In genomic region chr7:20647908-20648776, GRCh38 we compare ENCODE assay signal across 9 cellular contexts. TPM values are rescaled to one million over a fixed set of nuclear protein-coding genes. Genes with fewer than 3 reads are reported as not detected.
DNase-seq lines count a peak whose midpoint lies in the region; ATAC-seq, FAIRE-seq and TF ChIP-seq lines count a peak whose summit lies in the region.
"Had no signal": no experiment of that assay in that cellular context is flagged by ENCODE, and none has a peak within 500 bp of the region (broad histone marks: within the 10 kb centered on the region; RNA-seq: fewer than 3 reads in every experiment).

No MANE protein-coding gene starts in this region.

- ATAC-seq in GM21529 (IDR thresholded peaks at IDR 0.05; ENCODE audit: unreplicated experiment): peak; percentile 76
- no peak for ATAC-seq in HG03469 (IDR thresholded peaks at IDR 0.05; ENCODE audit: unreplicated experiment)
- ATAC-seq in GM18520 (IDR thresholded peaks at IDR 0.05; ENCODE audit: unreplicated experiment): no peak
- no peak for ATAC-seq in GM21381 (IDR thresholded peaks at IDR 0.05; ENCODE audit: unreplicated experiment)
- ATAC-seq: mucosa of descending colon had no signal

- H3K9me3 ChIP-seq in endothelial cell of umbilical vein (replicated peaks; ENCODE audit: control insufficient read depth, insufficient read depth, low read length): no peaks in the 10 kb centered on the region
- no peaks in the 10 kb centered on the region for H3K9me3 ChIP-seq in CD8-positive, alpha-beta memory T cell (ENCODE audit: low read length)
- H3K9me3 ChIP-seq: mucosa of descending colon had no signal

- H3K36me3 ChIP-seq in endothelial cell of umbilical vein (ENCODE audit: control insufficient read depth in 2 of 2, extremely low read depth in 1 of 2, insufficient read depth in 2 of 2, low read length in 2 of 2): no peaks in the 10 kb centered on the region
- H3K36me3 ChIP-seq in CD8-positive, alpha-beta memory T cell (ENCODE audit: insufficient read depth, low read length): no peaks in the 10 kb centered on the region

- no peaks in the 10 kb centered on the region for H3K4me1 Mint-ChIP-seq in CD8-positive, alpha-beta memory T cell

- H4K20me1 ChIP-seq in endothelial cell of umbilical vein (replicated peaks; ENCODE audit: control insufficient read depth, extremely low read depth, insufficient read depth, low read length): no peaks in the 10 kb centered on the region

- peaks cover 0 to 4% of the 10 kb centered on the region in 2 experiments for H3K27me3 ChIP-seq in endothelial cell of umbilical vein (ENCODE audit: control insufficient read depth in 2 of 2, insufficient read depth in 2 of 2, low read length in 2 of 2)
- no peaks in the 10 kb centered on the region for H3K27me3 ChIP-seq in CD8-positive, alpha-beta memory T cell (ENCODE audit: insufficient read depth, low read length, poor library complexity, severe bottlenecking)

- CTCF ChIA-PET in endothelial cell of umbilical vein (lab: Charles Lee): interaction anchor here (0.6 to 12.2 kb wide), 21 partner anchors 9 to 1526 kb away, joined by 3 to 341 read pairs (median 4); partner anchors contain the start of genes ITGB8 and POLR1F
- CTCF ChIA-PET in CD8-positive, alpha-beta memory T cell (lab: Charles Lee): no interaction called here

- DNase-seq in DMS153 treated with DMSO at 0.1 percent for 48 hours (lab: John Stamatoyannopoulos, UW; ENCODE audit: unreplicated experiment): peak; percentile 58
- peak; percentile 36 for DNase-seq in NCI-H2227 treated with DMSO at 0.1 percent for 48 hours (lab: John Stamatoyannopoulos, UW)
- DNase-seq in endothelial cell of umbilical vein (ENCODE audit: low read depth, low spot score): peak; percentile 64
- DNase-seq in CD8-positive, alpha-beta memory T cell: no peak

- no peak overlapping the region for H3K27ac Mint-ChIP-seq in CD8-positive, alpha-beta memory T cell

- H3K79me2 ChIP-seq in endothelial cell of umbilical vein (ENCODE audit: control insufficient read depth, insufficient read depth, low read length): no peaks in the 10 kb centered on the region

- no peak overlapping the region for H3K4me2 ChIP-seq in endothelial cell of umbilical vein (ENCODE audit: insufficient read depth, low read length)

- H3K4me3 Mint-ChIP-seq in CD8-positive, alpha-beta memory T cell: no peak overlapping the region

- H3K9ac ChIP-seq in endothelial cell of umbilical vein (replicated peaks; ENCODE audit: extremely low read depth, insufficient read depth, low read length): no peak overlapping the region

- H3K36me3 Mint-ChIP-seq in CD8-positive, alpha-beta memory T cell: no peaks in the 10 kb centered on the region

- no peaks in the 10 kb centered on the region for H3K27me3 Mint-ChIP-seq in CD8-positive, alpha-beta memory T cell

- H2AFZ ChIP-seq in endothelial cell of umbilical vein (ENCODE audit: low read depth, low read length): no peak overlapping the region

- no TSS peak for BruUV-seq in endothelial cell of umbilical vein (replicated peaks; lab: Mats Ljungman, UMichigan)

- TF ChIP-seq POLR2A in endothelial cell of umbilical vein (IDR thresholded peaks at IDR 0.05; ENCODE audit: low read depth, low read length): no peak

- no peak overlapping the region for H3K4me3 ChIP-seq in endothelial cell of umbilical vein (replicated peaks in 1 of 3; ENCODE audit: insufficient read depth in 1 of 3, low read depth in 1 of 3, low read length in 3 of 3)
- no peak overlapping the region for H3K4me3 ChIP-seq in CD8-positive, alpha-beta memory T cell (ENCODE audit: low read length)
- H3K4me3 ChIP-seq: mucosa of descending colon had no signal

- no peaks in the 10 kb centered on the region for H3K4me1 ChIP-seq in endothelial cell of umbilical vein (ENCODE audit: control insufficient read depth, extremely low read depth, insufficient read depth, low read length)
- no peaks in the 10 kb centered on the region for H3K4me1 ChIP-seq in CD8-positive, alpha-beta memory T cell (ENCODE audit: insufficient read depth, low read length)

- H3K27ac ChIP-seq in endothelial cell of umbilical vein (ENCODE audit: insufficient read depth, low read depth, low read length): no peak overlapping the region
- no peak overlapping the region for H3K27ac ChIP-seq in CD8-positive, alpha-beta memory T cell (ENCODE audit: low read depth, low read length)

- FAIRE-seq in endothelial cell of umbilical vein (lab: Jason Lieb, UNC): peak; percentile 57

- POLR2A ChIA-PET in endothelial cell of umbilical vein (lab: Charles Lee): no interaction called here
- POLR2A ChIA-PET in CD8-positive, alpha-beta memory T cell (lab: Charles Lee): no interaction called here

- TF ChIP-seq CTCF in endothelial cell of umbilical vein (IDR thresholded peaks at IDR 0.05; ENCODE audit: extremely low read depth in 1 of 2, insufficient read depth in 1 of 2, low read depth in 1 of 2, low read length in 2 of 2): peak; percentile 54 to 64

- H3K9me1 ChIP-seq in endothelial cell of umbilical vein (replicated peaks; ENCODE audit: control insufficient read depth, extremely low read depth, insufficient read depth, low read length): no peaks in the 10 kb centered on the region

- intact Hi-C loops in endothelial cell of umbilical vein (cut with micrococcal nuclease): loop anchor here (1.0 to 5.0 kb wide), 8 partner anchors 50 to 935 kb away; partner anchors contain the start of gene ITGB8

- dilution Hi-C loops in endothelial cell of umbilical vein (cut with MboI; ENCODE audit: extremely low pct_ligation_motif_present, low sequenced_read_pairs): no loop called here

- H3K9me3 Mint-ChIP-seq in CD8-positive, alpha-beta memory T cell: peaks cover 0 to 2% (median 0%) of the 10 kb centered on the region in 5 donors

TF ChIP-seq in endothelial cell of umbilical vein, 7 proteins besides CTCF, POLR2A, EP300 and RAD21:
- TF ChIP-seq JUN (IDR thresholded peaks at IDR 0.05; ENCODE audit: borderline replicate concordance, insufficient read depth, insufficient read length, low read depth) (no peak), POLR2AphosphoS5 (IDR thresholded peaks at IDR 0.05; ENCODE audit: insufficient read depth, low read depth, low read length) (no peak), MAX (IDR thresholded peaks at IDR 0.05; ENCODE audit: insufficient read depth, insufficient read length) (no peak), MYC (IDR thresholded peaks at IDR 0.05; ENCODE audit: low read depth, low read length) (no peak), EZH2 (IDR thresholded peaks at IDR 0.05; ENCODE audit: borderline replicate concordance, low read depth, low read length, severe bottlenecking) (no peak), FOS (IDR thresholded peaks at IDR 0.05; ENCODE audit: borderline replicate concordance, insufficient read depth, low read length) (no peak), GATA2 (IDR thresholded peaks at IDR 0.05; ENCODE audit: insufficient read depth, insufficient read length, low read depth, low read length) (no peak)

RNA-seq across cellular contexts. Expression of gene ABCB5, which starts 32.7 kb away (rescaled TPM):
- total RNA-seq in endothelial cell of umbilical vein: not detected in 2 replicates
- not detected in 2 replicates for polyA plus RNA-seq in endothelial cell of umbilical vein
- not detected in 2 replicates for polyA plus RNA-seq in endothelial cell of umbilical vein (2011; cell fraction: cytosol; rRNA removed)
- 0.03 TPM in 1 of 2 replicates, not detected in the other for polyA plus RNA-seq in endothelial cell of umbilical vein (2011; cell fraction: nucleus; rRNA removed)
- not detected in 2 replicates for polyA plus RNA-seq in endothelial cell of umbilical vein (2012)
- polyA minus RNA-seq in endothelial cell of umbilical vein: not detected in 2 replicates
- polyA minus RNA-seq in endothelial cell of umbilical vein (2011; cell fraction: cytosol; rRNA and poly(A)+ RNA removed): not detected
- not detected in 2 replicates for polyA minus RNA-seq in endothelial cell of umbilical vein (2011; cell fraction: nucleus; rRNA and poly(A)+ RNA removed)
- total RNA-seq in CD8-positive, alpha-beta memory T cell: not detected
- not detected for polyA plus RNA-seq in CD8-positive, alpha-beta memory T cell

Comparison
In these comparisons a context has a peak if more than half of its experiments do, and no peak if none do; other contexts are left out.
1. DNase-seq: peak in DMS153 treated with DMSO at 0.1 percent for 48 hours (single experiment), NCI-H2227 treated with DMSO at 0.1 percent for 48 hours (single experiment) and endothelial cell of umbilical vein (single experiment); none in CD8-positive, alpha-beta memory T cell (0 of 5).